9 cellular contexts compared by ENCODE assay signal in the genomic region with DNA sequence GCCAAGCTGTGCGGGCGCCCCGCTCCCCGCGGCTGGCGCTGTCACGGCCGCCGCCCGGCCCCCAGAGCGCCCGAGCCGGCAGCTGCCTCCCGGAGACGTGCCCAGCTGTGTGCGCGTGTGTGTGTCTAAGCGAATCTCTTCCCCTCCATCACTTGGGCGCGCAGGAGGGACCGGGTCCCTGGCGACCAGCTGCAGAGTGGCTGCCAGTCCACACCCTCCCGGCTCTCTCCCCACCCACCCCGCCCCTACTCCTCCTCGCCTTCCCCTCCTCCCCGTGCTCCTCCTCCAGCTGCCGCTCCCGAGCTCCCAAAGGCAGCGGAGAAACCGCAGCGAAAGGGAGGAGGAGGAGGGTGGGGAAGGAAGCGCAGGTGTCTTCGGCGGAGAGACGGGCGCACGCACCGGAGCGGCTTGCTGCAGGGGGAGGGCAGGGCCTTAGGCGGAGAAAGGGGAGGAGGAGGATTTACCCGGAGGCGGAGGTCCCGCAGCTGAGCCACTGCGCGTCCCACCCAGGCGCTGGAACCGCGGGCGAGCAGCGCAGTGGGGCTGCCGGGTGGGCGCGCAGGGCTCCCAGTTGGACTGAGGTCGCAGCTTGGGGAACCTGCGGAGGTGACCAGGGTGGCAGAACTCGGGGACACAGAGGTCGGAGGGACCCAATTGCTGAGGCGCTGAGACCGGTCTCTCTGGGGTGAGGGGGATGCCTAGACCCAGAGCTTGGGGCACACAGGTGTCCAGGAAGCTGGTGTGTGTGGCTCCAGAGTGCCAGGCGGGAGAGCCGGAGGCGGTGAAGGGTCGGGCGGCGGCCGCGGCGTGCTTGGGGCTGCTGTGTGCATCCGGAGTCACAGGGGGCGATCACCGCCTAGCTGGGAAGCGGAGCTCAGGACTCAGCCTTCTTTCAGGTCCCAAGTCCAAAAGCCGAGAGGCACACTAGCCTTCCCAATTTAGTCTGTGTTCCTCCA. TPM values are rescaled to one million over a fixed set of nuclear protein-coding genes. Genes with fewer than 3 reads are reported as not detected.
DNase-seq lines count a peak whose midpoint lies in the region; ATAC-seq, FAIRE-seq and TF ChIP-seq lines count a peak whose summit lies in the region.
"Had no signal": no experiment of that assay in that cellular context is flagged by ENCODE, and none has a peak within 500 bp of the region (broad histone marks: within the 10 kb centered on the region; RNA-seq: fewer than 3 reads in every experiment).

TSS of gene HS3ST5 (minus strand) at position 198 of the 956 bp plus-strand sequence. CDS start 280,178 bp downstream, outside the sequence.

- peak in 1 of 2 experiments; percentile 47; a peak in 2 of 4 replicates for TF ChIP-seq POLR2A in HepG2 (IDR thresholded peaks at IDR 0.05; ENCODE audit: insufficient read depth in 1 of 2, low read depth in 2 of 2, low read length in 2 of 2)

- H3K4me3 ChIP-seq in HAP-1 (peak within 1 kb of the TSS; percentile 55), HepG2 (replicated peaks in 1 of 3; ENCODE audit: insufficient read depth in 1 of 3, low read depth in 2 of 3, low read length in 3 of 3) (peak within 1 kb of the TSS; percentile 61 to 90 (median 90))

- H3K4me1 ChIP-seq in HAP-1 (peaks cover 27% of the 10 kb centered on the region), HepG2 (ENCODE audit: insufficient read depth, low read length) (peaks cover 33% of the 10 kb centered on the region)

- no peaks in the 10 kb centered on the region for H3K4me1 Mint-ChIP-seq in effector memory CD8-positive, alpha-beta T cell (ENCODE audit: low read depth in 2 of 2)

- H3K9me3 ChIP-seq in HAP-1 (no peaks in the 10 kb centered on the region), HepG2 (ENCODE audit: low read length) (no peaks in the 10 kb centered on the region)

- H3K9ac ChIP-seq in HepG2 (ENCODE audit: insufficient read depth, low read depth, low read length), result peak within 1 kb of the TSS; percentile 67

- H3K27me3 Mint-ChIP-seq in effector memory CD8-positive, alpha-beta T cell, result peaks cover 13 to 23% of the 10 kb centered on the region in 2 donors

- BruUV-seq in HepG2 (replicated peaks; lab: Mats Ljungman, UMichigan), result no TSS peak

- peak; percentile 94 for ATAC-seq in HepG2
- ATAC-seq in GM18873 (IDR thresholded peaks at IDR 0.05; ENCODE audit: low FRiP score, unreplicated experiment), result no peak
- no peak for ATAC-seq in effector memory CD8-positive, alpha-beta T cell (replicated peaks)

- peak; percentile 46 for FAIRE-seq in HepG2 (lab: Jason Lieb, UNC)

- no peaks in the 10 kb centered on the region for H3K9me3 Mint-ChIP-seq in effector memory CD8-positive, alpha-beta T cell
- H3K9me3 Mint-ChIP-seq: T-cell had no signal

- TF ChIP-seq EP300 in HepG2 (IDR thresholded peaks at IDR 0.05; ENCODE audit: low read depth in 2 of 2, low read length in 2 of 2), result no peak
- TF ChIP-seq EP300 in HepG2 (CRISPR knock-in tag; IDR thresholded peaks at IDR 0.05; ENCODE audit: borderline replicate concordance), result no peak

- H3K27me3 ChIP-seq in HAP-1 (ENCODE audit: low read depth) (no peaks in the 10 kb centered on the region), HepG2 (ENCODE audit: control insufficient read depth in 1 of 2, insufficient read depth in 2 of 2, low read length in 2 of 2) (no peaks in the 10 kb centered on the region; a peak in 2 of 5 replicates)

- no peaks in the 10 kb centered on the region for H3K36me3 Mint-ChIP-seq in effector memory CD8-positive, alpha-beta T cell (ENCODE audit: insufficient read depth)
- H3K36me3 Mint-ChIP-seq: T-cell had no signal

- in situ Hi-C loops in HAP-1 (cut with MboI; ENCODE audit: low sequenced_read_pairs), result no loop called here
- in situ Hi-C loops in HepG2 (cut with HindIII; ENCODE audit: extremely low pct_ligation_motif_present, low pct_unique_long_range_greater_than_20kb), result loop anchor here (25.0 kb wide), 1 partner anchor 356 kb away; no protein-coding TSS in a partner anchor

- H3K27ac ChIP-seq in HepG2 (ENCODE audit: extremely low read length, insufficient read depth, low read length) (peak within 1 kb of the TSS; percentile 52), substantia nigra (ENCODE audit: low read depth, low read length, poor library complexity, severe bottlenecking) (peak within 1 kb of the TSS; percentile 91)

- H2AFZ ChIP-seq in HepG2 (ENCODE audit: low read length), result peak within 1 kb of the TSS; percentile 55

- DNase-seq in COR-L47 (lab: John Stamatoyannopoulos, UW), result peak; percentile 22
- DNase-seq in HAP-1 (ENCODE audit: low spot score in 2 of 2), result peak; percentile 74 to 88
- peak; percentile 50 for DNase-seq in OCI-M1 (lab: John Stamatoyannopoulos, UW)
- DNase-seq in dedifferentiated amniotic fluid mesenchymal stem cell (ENCODE audit: extremely low spot score), result peak; percentile 27
- DNase-seq in HepG2 (ENCODE audit: low spot score), result peak; percentile 57
- DNase-seq in substantia nigra (lab: John Stamatoyannopoulos, UW), result peak in 47 of 49 donors; percentile 10 to 84 (median 57)
- no peak for DNase-seq in effector memory CD8-positive, alpha-beta T cell
- DNase-seq: T-cell had no signal

- TF ChIP-seq RAD21 in HepG2 (CRISPR knock-in tag; IDR thresholded peaks at IDR 0.05), result peak; percentile 69

- H3K27ac Mint-ChIP-seq in effector memory CD8-positive, alpha-beta T cell, result no peak within 1 kb of the TSS
- H3K27ac Mint-ChIP-seq: T-cell had no signal

- H3K36me3 ChIP-seq in HAP-1 (replicated peaks) (no peaks in the 10 kb centered on the region), HepG2 (replicated peaks in 1 of 2; ENCODE audit: control insufficient read depth in 1 of 2, insufficient read depth in 2 of 2, low read length in 2 of 2) (no peaks in the 10 kb centered on the region)

- H4K20me1 ChIP-seq in HepG2 (ENCODE audit: insufficient read depth, low read length), result peaks cover 5% of the 10 kb centered on the region; the same call in 1 of the 2 replicates

- intact Hi-C loops in HepG2 (cut with micrococcal nuclease; ENCODE audit: unreplicated experiment), result loop anchor here (1.0 to 10.0 kb wide), 4 partner anchors 171 to 348 kb away; no protein-coding TSS in a partner anchor

- H3K79me2 ChIP-seq in HepG2 (ENCODE audit: insufficient read depth, low read length), result peaks cover 32% of the 10 kb centered on the region

- CTCF ChIA-PET in HepG2 (lab: Yijun Ruan, JAX; ENCODE audit: low intra/inter-chr PET ratio, low total read pairs), result no interaction called here

- POLR2A ChIA-PET in HepG2 (lab: Yijun Ruan, JAX), result interaction anchor here (0.6 to 2.0 kb wide), 3 partner anchors 174 to 373 kb away, joined by 3 to 11 read pairs (median 3); partner anchors contain the start of gene HDAC2

- peak; percentile 89 for TF ChIP-seq CTCF in HepG2 (CRISPR knock-in tag; IDR thresholded peaks at IDR 0.05)

- whole genome bisulfite sequencing in HepG2 (ENCODE audit: low lambda C conversion rate), result 1% methylated on average over 27 of the region's 73 CpGs

- no peak within 1 kb of the TSS for H3K4me3 Mint-ChIP-seq in effector memory CD8-positive, alpha-beta T cell

- peak within 1 kb of the TSS; percentile 84 for H3K4me2 ChIP-seq in HepG2 (ENCODE audit: low read depth, low read length)

TF ChIP-seq in HepG2, 621 proteins besides CTCF, POLR2A, EP300 and RAD21 (continues in another document):
- TF ChIP-seq SOX5 (CRISPR knock-in tag; IDR thresholded peaks at IDR 0.05; ENCODE audit: borderline replicate concordance) (0 out of 2 replicates have a peak, but pooled peaks have one; percentile 10), NR2F2 (IDR thresholded peaks at IDR 0.05; ENCODE audit: borderline replicate concordance, low read depth) (0 out of 2 replicates have a peak, but pooled peaks have one; percentile 33), NFKB2 (CRISPR knock-in tag; IDR thresholded peaks at IDR 0.05; ENCODE audit: borderline replicate concordance) (peak; percentile 51; the same call in 1 of the 2 replicates), MLLT10 (CRISPR knock-in tag; IDR thresholded peaks at IDR 0.05) (no peak), REPIN1 (CRISPR knock-in tag; IDR thresholded peaks at IDR 0.05; ENCODE audit: borderline replicate concordance, low read depth) (no peak; the same call in 1 of the 2 replicates), ZBTB7B (CRISPR knock-in tag; IDR thresholded peaks at IDR 0.05) (peak; percentile 75; the same call in 1 of the 2 replicates), CHD2 (IDR thresholded peaks at IDR 0.05; ENCODE audit: low read depth, low read length) (no peak), GTF3A (CRISPR knock-in tag; conservative IDR thresholded peaks at IDR 0.05) (no peak)
- TF ChIP-seq, protein P1, sequence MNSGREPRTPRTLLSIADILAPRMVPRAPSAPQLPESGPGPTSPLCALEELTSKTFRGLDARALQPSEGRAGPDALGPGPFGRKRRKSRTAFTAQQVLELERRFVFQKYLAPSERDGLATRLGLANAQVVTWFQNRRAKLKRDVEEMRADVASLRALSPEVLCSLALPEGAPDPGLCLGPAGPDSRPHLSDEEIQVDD (CRISPR knock-in tag; IDR thresholded peaks at IDR 0.05; ENCODE audit: borderline replicate concordance), result no peak; the same call in 1 of the 2 replicates

RNA-seq across cellular contexts. Expression of gene HS3ST5, which starts in this region (rescaled TPM):
- total RNA-seq in HepG2 (2016; rRNA removed; fragmentation: Illumina TruSeq; extraction: Trizol), result 1.0 and 1.1 TPM in 2 replicates
- 0.79 and 1.8 TPM in 2 replicates for total RNA-seq in HepG2 (2016; cell fraction: cytosol; rRNA removed; fragmentation: Illumina TruSeq; extraction: Trizol; ENCODE audit: low read depth)
- 0.89 and 1.3 TPM in 2 replicates for total RNA-seq in HepG2 (2016; cell fraction: insoluble cytoplasmic fraction; rRNA removed; fragmentation: Illumina TruSeq; extraction: Trizol)
- 0.55 and 0.90 TPM in 2 replicates for total RNA-seq in HepG2 (2016; cell fraction: membrane; rRNA removed; fragmentation: Illumina TruSeq; extraction: Trizol)
- total RNA-seq in HepG2 (2016; cell fraction: nucleus; rRNA removed; fragmentation: Illumina TruSeq; extraction: Trizol), result 2.0 TPM in 2 replicates
- polyA plus RNA-seq in HepG2 (2011; rRNA removed), result 1.2 and 1.6 TPM in 2 replicates
- 0.86 and 0.96 TPM in 2 replicates for polyA plus RNA-seq in HepG2 (2011; cell fraction: cytosol; rRNA removed)
- polyA plus RNA-seq in HepG2 (2011; cell fraction: nucleus; rRNA removed), result 2.2 and 3.3 TPM in 2 replicates
- 4.4 and 4.6 TPM in 2 replicates for polyA plus RNA-seq in HepG2 (2012)
- polyA plus RNA-seq in HepG2 (2016; cell fraction: cytosol; fragmentation: Illumina TruSeq; extraction: Trizol; ENCODE audit: low read depth), result 0.11 and 0.22 TPM in 2 replicates
- 0.84 and 1.1 TPM in 2 replicates for polyA plus RNA-seq in HepG2 (2016; cell fraction: insoluble cytoplasmic fraction; fragmentation: Illumina TruSeq; extraction: Trizol; ENCODE audit: low read depth)
- polyA plus RNA-seq in HepG2 (2016; cell fraction: membrane; fragmentation: Illumina TruSeq; extraction: Trizol; ENCODE audit: low read depth), result 0.43 and 0.50 TPM in 2 replicates
- polyA plus RNA-seq in HepG2 (2016; cell fraction: nucleus; fragmentation: Illumina TruSeq; extraction: Trizol; ENCODE audit: insufficient read depth, low read depth), result 1.6 and 2.8 TPM in 2 replicates
- polyA minus RNA-seq in HepG2 (2011; rRNA and poly(A)+ RNA removed; ENCODE audit: low replicate concordance), result 3.8 TPM in 1 of 2 replicates, not detected in the other
- polyA minus RNA-seq in HepG2 (2011; cell fraction: cytosol; rRNA and poly(A)+ RNA removed), result 2.2 and 2.8 TPM in 2 replicates
- polyA minus RNA-seq in HepG2 (2011; cell fraction: nucleus; rRNA and poly(A)+ RNA removed), result 24.7 and 25.9 TPM in 2 replicates
- total RNA-seq: T-cell had no signal

Comparison
In these comparisons a context has a peak if more than half of its experiments do, and no peak if none do; other contexts are left out.
1. DNase-seq: peak in COR-L47 (single experiment), HAP-1 (2 of 2), OCI-M1 (single experiment), dedifferentiated amniotic fluid mesenchymal stem cell (single experiment), HepG2 (single experiment) and substantia nigra (47 of 49); none in effector memory CD8-positive, alpha-beta T cell (0 of 3).